9 cellular contexts compared by ENCODE assay signal in the genomic region with DNA sequence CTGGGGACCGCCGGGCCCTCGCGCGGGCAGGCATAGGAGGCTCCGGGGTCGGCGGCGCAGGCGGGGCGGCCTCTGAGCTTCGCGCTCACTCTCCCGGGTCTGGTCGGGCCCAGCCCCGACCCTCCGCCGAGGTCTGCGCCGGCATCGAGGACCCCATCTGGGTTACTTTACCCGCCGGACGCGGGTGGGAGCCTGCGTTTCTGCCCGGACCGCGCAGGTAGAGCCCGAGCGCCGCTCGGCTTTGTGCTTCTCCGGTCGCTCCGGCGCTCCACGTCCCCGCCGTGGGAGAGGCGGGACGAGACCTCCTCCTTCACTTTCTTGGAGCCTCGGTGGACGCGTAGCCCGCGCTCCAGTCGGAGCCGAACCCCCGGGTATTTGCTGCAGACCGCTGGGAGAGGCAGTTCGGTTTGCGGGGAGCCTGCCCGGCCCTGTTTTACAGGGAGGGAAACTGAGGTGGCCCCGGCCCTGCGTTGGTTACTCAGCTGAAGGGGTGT.
DNase-seq lines count a peak whose midpoint lies in the region; ATAC-seq, FAIRE-seq and TF ChIP-seq lines count a peak whose summit lies in the region.
"Had no signal": no experiment of that assay in that cellular context is flagged by ENCODE, and none has a peak within 500 bp of the region (broad histone marks: within the 10 kb centered on the region; RNA-seq: fewer than 3 reads in every experiment).

No MANE protein-coding gene starts in this region.

- DNase-seq in A549 (ENCODE audit: low read depth in 1 of 2, low spot score in 1 of 2) (no peak), mucosa of descending colon (peak in 1 of 3 donors; percentile 42), pons (ENCODE audit: low spot score) (no peak), RCC 7860 (ENCODE audit: low spot score) (no peak), NCI-H226 (no peak)
- no peak for DNase-seq in central memory CD8-positive, alpha-beta T cell (ENCODE audit: low spot score in 2 of 2)
- no peak for DNase-seq in effector CD4-positive, alpha-beta T cell

- intact Hi-C loops in mucosa of descending colon (cut with DNase I, micrococcal nuclease) = no loop called here

- peak overlapping the region; percentile 79 for H3K4me3 Mint-ChIP-seq in central memory CD8-positive, alpha-beta T cell

- H3K4me3 ChIP-seq in A549 (peak overlapping the region; percentile 68), HUES64 (ENCODE audit: low read length) (peak overlapping the region; percentile 50), mucosa of descending colon (peak overlapping the region; percentile 17)

- H3K27ac Mint-ChIP-seq in central memory CD8-positive, alpha-beta T cell (ENCODE audit: low read depth) = no peak overlapping the region
- H3K27ac Mint-ChIP-seq: activated naive CD4-positive, alpha-beta T cell treated with anti-CD3 and anti-CD28 coated beads, Interleukin-2, amount 50 U/mL, for 72 hours had no signal

- 27% methylated on average over 33 of the region's 56 CpGs for WGBS in A549 (ENCODE audit: missing lambda C conversion rate)
- WGBS in HUES64 = 6% methylated on average over 56 of the region's 56 CpGs

- H3K9ac ChIP-seq in HUES64 (ENCODE audit: low read depth, low read length) = peak overlapping the region; percentile 53

- CTCF ChIA-PET in A549 (lab: Yijun Ruan, JAX) = interaction anchor here (0.8 to 1.1 kb wide), 2 partner anchors 10 to 413 kb away, joined by 3 to 4 read pairs; no protein-coding TSS in a partner anchor

- POLR2A ChIA-PET in A549 (lab: Yijun Ruan, JAX) = interaction anchor here (1.1 kb wide), 1 partner anchor 9 kb away, joined by 3 read pairs; no protein-coding TSS in a partner anchor

- TF ChIP-seq RAD21 in A549 (conservative IDR thresholded peaks at IDR 0.05 in 1 of 2, IDR thresholded peaks at IDR 0.05 in 1 of 2) = no peak

- H3K27me3 ChIP-seq in HUES64 (ENCODE audit: insufficient read depth, low read length) = peaks cover 93% of the 10 kb centered on the region

- no peak for FAIRE-seq in A549 (lab: Jason Lieb, UNC)
- FAIRE-seq in RCC 7860 (lab: Jason Lieb, UNC) = no peak

- H3K4me1 ChIP-seq in A549 (peaks cover 13% of the 10 kb centered on the region; the same call in 2 of the 3 replicates), HUES64 (ENCODE audit: insufficient read depth, low read length) (no peaks in the 10 kb centered on the region), mucosa of descending colon (ENCODE audit: low read depth) (peaks cover 6% of the 10 kb centered on the region)

- H3K27me3 Mint-ChIP-seq in central memory CD8-positive, alpha-beta T cell = peaks cover 73% of the 10 kb centered on the region

- H3K4me1 Mint-ChIP-seq in central memory CD8-positive, alpha-beta T cell = peaks cover 31% of the 10 kb centered on the region

- peak in 1 of 2 experiments; percentile 50; a peak in 3 of 6 replicates for ATAC-seq in A549
- ATAC-seq in central memory CD8-positive, alpha-beta T cell (replicated peaks; ENCODE audit: extremely low read depth, poor library complexity, severe bottlenecking) = no peak
- peak; percentile 41 for ATAC-seq in mucosa of descending colon
- ATAC-seq: activated naive CD4-positive, alpha-beta T cell treated with anti-CD3 and anti-CD28 coated beads, Interleukin-2, amount 50 U/mL, for 72 hours had no signal

- TF ChIP-seq CTCF in A549 (IDR thresholded peaks at IDR 0.05) (no peak), mucosa of descending colon (IDR thresholded peaks at IDR 0.05) (no peak)

- H3K36me3 ChIP-seq in HUES64 (ENCODE audit: insufficient read depth, low read length) = no peaks in the 10 kb centered on the region
- H3K36me3 ChIP-seq in mucosa of descending colon (ENCODE audit: low read depth) = no peaks in the 10 kb centered on the region

- H3K36me3 Mint-ChIP-seq in central memory CD8-positive, alpha-beta T cell (ENCODE audit: insufficient read depth) = peaks cover 6% of the 10 kb centered on the region

- TF ChIP-seq POLR2A in A549 (IDR thresholded peaks at IDR 0.05; ENCODE audit: low read length) = no peak

- no peaks in the 10 kb centered on the region for H3K9me3 Mint-ChIP-seq in central memory CD8-positive, alpha-beta T cell
- H3K9me3 Mint-ChIP-seq: activated naive CD4-positive, alpha-beta T cell treated with anti-CD3 and anti-CD28 coated beads, Interleukin-2, amount 50 U/mL, for 72 hours had no signal

- H3K4me2 ChIP-seq in A549 = peak overlapping the region; percentile 98

- H3K27ac ChIP-seq in A549 (peak overlapping the region; percentile 59 to 77; a peak in 4 of 6 replicates), HUES64 (ENCODE audit: low read depth, low read length) (no peak overlapping the region)

- no peak for TF ChIP-seq EP300 in A549 (IDR thresholded peaks at IDR 0.05)

- H3K9me3 ChIP-seq in A549 = no peaks in the 10 kb centered on the region
- no peaks in the 10 kb centered on the region for H3K9me3 ChIP-seq in HUES64 (ENCODE audit: insufficient read depth, low read depth, low read length)
- H3K9me3 ChIP-seq in mucosa of descending colon = no peaks in the 10 kb centered on the region

TF ChIP-seq in A549, 52 proteins besides CTCF, POLR2A, EP300 and RAD21:
- no peak for TF ChIP-seq JUN (IDR thresholded peaks at IDR 0.05)
- no peak for TF ChIP-seq KDM1A (IDR thresholded peaks at IDR 0.05; ENCODE audit: low read depth)
- TF ChIP-seq HOXA7 (CRISPR knock-in tag; IDR thresholded peaks at IDR 0.05) = no peak
- no peak for TF ChIP-seq CEBPB (IDR thresholded peaks at IDR 0.05)
- TF ChIP-seq E2F6 (IDR thresholded peaks at IDR 0.05; ENCODE audit: borderline replicate concordance, low read depth) = no peak
- TF ChIP-seq POLR2AphosphoS2 (conservative IDR thresholded peaks at IDR 0.05; ENCODE audit: low read length) = no peak
- TF ChIP-seq FOSB (CRISPR knock-in tag; IDR thresholded peaks at IDR 0.05) = no peak
- TF ChIP-seq ATOH8 (CRISPR knock-in tag; IDR thresholded peaks at IDR 0.05; ENCODE audit: low read depth) = no peak
- TF ChIP-seq RCOR1 (IDR thresholded peaks at IDR 0.05; ENCODE audit: low read depth, low read length) = no peak
- no peak for TF ChIP-seq ESRRA (IDR thresholded peaks at IDR 0.05; ENCODE audit: borderline replicate concordance, low read length)
- no peak for TF ChIP-seq FOSL2 (IDR thresholded peaks at IDR 0.05)
- no peak for TF ChIP-seq FOSL2 (CRISPR knock-in tag; IDR thresholded peaks at IDR 0.05)
- TF ChIP-seq HDAC2 (IDR thresholded peaks at IDR 0.05) = no peak
TF ChIP-seq in A549: peak in this region for 0.

Comparison
In these comparisons a context has a peak if more than half of its experiments do, and no peak if none do; other contexts are left out.
1. H3K4me3 ChIP-seq: peak in every context shown above with its lines; median percentile 68 in A549; 50 in HUES64; 17 in mucosa of descending colon.